8 cellular contexts compared by ENCODE assay signal in genomic region chr7:131057015-131057518, GRCh38.
DNase-seq lines count a peak whose midpoint lies in the region; ATAC-seq and TF ChIP-seq lines count a peak whose summit lies in the region.

No MANE protein-coding gene starts in this region.

- TF ChIP-seq CTCF in breast epithelium (IDR thresholded peaks at IDR 0.05) (no peak), mucosa of descending colon (IDR thresholded peaks at IDR 0.05) (no peak)

- H3K27ac Mint-ChIP-seq in activated CD4-positive, alpha-beta T cell treated with anti-CD3 and anti-CD28 coated beads, Interleukin-2, amount 10 ng/mL, durations not matched to agents 24 days and 14 days: peak overlapping the region; percentile 86
- peak overlapping the region; percentile 96 to 99 (median 98) for H3K27ac Mint-ChIP-seq in IgD-negative memory B cell

- H3K36me3 Mint-ChIP-seq in activated CD4-positive, alpha-beta T cell treated with anti-CD3 and anti-CD28 coated beads, Interleukin-2, amount 10 ng/mL, durations not matched to agents 24 days and 14 days (ENCODE audit: low read depth): peaks cover 30% of the 10 kb centered on the region
- peaks cover 6% of the 10 kb centered on the region for H3K36me3 Mint-ChIP-seq in IgD-negative memory B cell

- H3K27me3 ChIP-seq in breast epithelium: no peaks in the 10 kb centered on the region

- H3K4me3 ChIP-seq in breast epithelium (no peak overlapping the region), mucosa of descending colon (no peak overlapping the region)

- no peaks in the 10 kb centered on the region for H3K9me3 Mint-ChIP-seq in activated CD4-positive, alpha-beta T cell treated with anti-CD3 and anti-CD28 coated beads, Interleukin-2, amount 10 ng/mL, durations not matched to agents 24 days and 14 days
- H3K9me3 Mint-ChIP-seq in IgD-negative memory B cell: peaks cover 0 to 2% (median 0%) of the 10 kb centered on the region in 3 donors

- H3K27me3 Mint-ChIP-seq in activated CD4-positive, alpha-beta T cell treated with anti-CD3 and anti-CD28 coated beads, Interleukin-2, amount 10 ng/mL, durations not matched to agents 24 days and 14 days: no peaks in the 10 kb centered on the region
- no peaks in the 10 kb centered on the region for H3K27me3 Mint-ChIP-seq in IgD-negative memory B cell

- peak overlapping the region; percentile 75 to 81 for H3K27ac ChIP-seq in breast epithelium

- H3K4me1 ChIP-seq in breast epithelium (peaks cover 0 to 17% of the 10 kb centered on the region in 2 donors), mucosa of descending colon (ENCODE audit: low read depth) (peaks cover 39% of the 10 kb centered on the region)

- peak overlapping the region; percentile 74 for H3K4me3 Mint-ChIP-seq in activated CD4-positive, alpha-beta T cell treated with anti-CD3 and anti-CD28 coated beads, Interleukin-2, amount 10 ng/mL, durations not matched to agents 24 days and 14 days
- peak overlapping the region; percentile 76 to 91 (median 82) for H3K4me3 Mint-ChIP-seq in IgD-negative memory B cell

- no peak for TF ChIP-seq POLR2A in breast epithelium (IDR thresholded peaks at IDR 0.05)

- peak; percentile 83 for ATAC-seq in mucosa of descending colon

- peak; percentile 86 for DNase-seq in activated CD4-positive, alpha-beta T cell treated with anti-CD3 and anti-CD28 coated beads, Interleukin-2, amount 10 ng/mL, durations not matched to agents 24 days and 14 days
- no peak for DNase-seq in activated CD4-positive, alpha-beta T cell treated with anti-CD3 and anti-CD28 coated beads, Interleukin-2, amount 50 U/mL, for 1 hour
- DNase-seq in breast epithelium (ENCODE audit: low spot score in 2 of 2): no peak
- DNase-seq in mucosa of descending colon: peak in 1 of 3 donors; percentile 49
- no peak for DNase-seq in NCI-H748 treated with DMSO at 0.1 percent for 48 hours (lab: John Stamatoyannopoulos, UW)
- DNase-seq in NCI-H345 (lab: John Stamatoyannopoulos, UW): no peak
- DNase-seq in DMS79 treated with DMSO at 0.1 percent for 48 hours (lab: John Stamatoyannopoulos, UW): no peak

- no peaks in the 10 kb centered on the region for H3K9me3 ChIP-seq in breast epithelium
- no peaks in the 10 kb centered on the region for H3K9me3 ChIP-seq in mucosa of descending colon

- H3K36me3 ChIP-seq in breast epithelium: no peaks in the 10 kb centered on the region
- H3K36me3 ChIP-seq in mucosa of descending colon (ENCODE audit: low read depth): no peaks in the 10 kb centered on the region

- intact Hi-C loops in activated CD4-positive, alpha-beta T cell treated with anti-CD3 and anti-CD28 coated beads, Interleukin-2, amount 10 ng/mL, durations not matched to agents 24 days and 14 days (cut with micrococcal nuclease): loop anchor here (1.0 kb wide), 1 partner anchor 444 kb away; no protein-coding TSS in a partner anchor
- intact Hi-C loops in breast epithelium (cut with DNase I; ENCODE audit: low total_unique reads) (no loop called here), mucosa of descending colon (cut with DNase I, micrococcal nuclease) (no loop called here)

- H3K4me1 Mint-ChIP-seq in activated CD4-positive, alpha-beta T cell treated with anti-CD3 and anti-CD28 coated beads, Interleukin-2, amount 10 ng/mL, durations not matched to agents 24 days and 14 days: peaks cover 42% of the 10 kb centered on the region
- peaks cover 43 to 53% (median 46%) of the 10 kb centered on the region in 3 donors for H3K4me1 Mint-ChIP-seq in IgD-negative memory B cell
